In the genomic region with DNA sequence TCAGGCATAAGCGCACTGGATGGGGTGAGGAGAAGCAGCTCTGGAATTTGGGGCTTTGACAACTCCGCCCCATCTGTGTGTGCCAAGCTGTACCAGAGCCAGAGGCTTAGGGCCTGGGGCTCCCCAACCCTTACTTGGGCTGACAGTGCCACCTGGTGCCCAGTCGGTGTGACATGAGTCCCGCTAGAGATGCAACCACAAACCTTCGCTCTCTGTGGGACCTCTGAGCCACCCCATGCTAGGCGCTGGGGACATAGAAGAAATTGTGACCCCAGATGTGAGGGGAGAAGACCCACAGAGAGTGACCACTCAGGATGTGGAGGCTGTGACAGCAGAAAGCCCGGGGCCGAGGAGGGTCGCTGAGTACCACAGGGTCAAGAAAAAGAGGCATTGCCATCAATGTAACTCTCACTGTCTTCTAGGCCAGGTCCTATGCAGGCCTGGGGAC, we compare ENCODE assay signal across 8 cellular contexts. TPM values are rescaled to one million over a fixed set of nuclear protein-coding genes. Genes with fewer than 3 reads are reported as not detected.
DNase-seq lines count a peak whose midpoint lies in the region; ATAC-seq and TF ChIP-seq lines count a peak whose summit lies in the region.

No MANE protein-coding gene starts in this region.

- no peak overlapping the region for H3K4me3 ChIP-seq in SJCRH30
- no peak overlapping the region for H3K4me3 ChIP-seq in parathyroid adenoma (ENCODE audit: low read depth, low read length)
- H3K4me3 ChIP-seq in thyroid gland (replicated peaks in 1 of 3): no peak overlapping the region

- H3K27me3 ChIP-seq in SJCRH30: no peaks in the 10 kb centered on the region
- H3K27me3 ChIP-seq in parathyroid adenoma (ENCODE audit: control insufficient read depth, insufficient read depth, low read length): no peaks in the 10 kb centered on the region
- H3K27me3 ChIP-seq in thyroid gland: no peaks in the 10 kb centered on the region

- H3K9me3 ChIP-seq in SJCRH30 (replicated peaks): no peaks in the 10 kb centered on the region
- no peaks in the 10 kb centered on the region for H3K9me3 ChIP-seq in parathyroid adenoma (ENCODE audit: control insufficient read depth, low read length)
- H3K9me3 ChIP-seq in thyroid gland: no peaks in the 10 kb centered on the region

- H3K79me2 ChIP-seq in parathyroid adenoma: no peaks in the 10 kb centered on the region

- no peak for TF ChIP-seq POLR2A in thyroid gland (IDR thresholded peaks at IDR 0.05)

- H3K4me2 ChIP-seq in parathyroid adenoma (ENCODE audit: low read length): no peak overlapping the region

- H3K27ac ChIP-seq in C4-2B (no peak overlapping the region), SJCRH30 (no peak overlapping the region), parathyroid adenoma (peak overlapping the region; percentile 19), thyroid gland (peak overlapping the region in 1 of 3 donors; percentile 50)

- in situ Hi-C loops in KBM-7 (cut with MboI; ENCODE audit: low pct_unique_long_range_greater_than_20kb, low sequenced_read_pairs): no loop called here

- H3K36me3 ChIP-seq in SJCRH30: no peaks in the 10 kb centered on the region
- H3K36me3 ChIP-seq in parathyroid adenoma (ENCODE audit: control insufficient read depth, insufficient read depth, low read length): no peaks in the 10 kb centered on the region
- no peaks in the 10 kb centered on the region for H3K36me3 ChIP-seq in thyroid gland

- peak; percentile 80 for DNase-seq in KBM-7
- peak; percentile 79 to 87 for DNase-seq in SJCRH30
- peak; percentile 60 for DNase-seq in activated gamma-delta T cell treated with anti-CD3 and anti-CD28 coated beads, Interleukin-2, amount 50 U/mL, for 16 hours (ENCODE audit: low read depth)
- DNase-seq in germinal center (ENCODE audit: low spot score): peak; percentile 92
- DNase-seq in thyroid gland: peak; percentile 83 to 87

- H3K4me1 ChIP-seq in SJCRH30 (no peaks in the 10 kb centered on the region), parathyroid adenoma (no peaks in the 10 kb centered on the region), thyroid gland (peaks cover 9 to 30% of the 10 kb centered on the region in 2 donors)

- intact Hi-C loops in thyroid gland (cut with DNase I): loop anchor here (10.0 kb wide), 1 partner anchor 253 kb away; no protein-coding TSS in a partner anchor

- 18 to 29% methylated on average over 9 of the region's 9 CpGs for WGBS in thyroid gland, 2 donors

- peak overlapping the region; percentile 28 for H2AFZ ChIP-seq in parathyroid adenoma

- H3K9ac ChIP-seq in parathyroid adenoma: no peak overlapping the region

- peak; percentile 83 for ATAC-seq in GM19452 (IDR thresholded peaks at IDR 0.05; ENCODE audit: unreplicated experiment)

- TF ChIP-seq CTCF in C4-2B (conservative IDR thresholded peaks at IDR 0.05) (peak; percentile 83), parathyroid adenoma (IDR thresholded peaks at IDR 0.05) (peak; percentile 67), thyroid gland (IDR thresholded peaks at IDR 0.05) (peak; percentile 43 to 96 (median 83))

RNA-seq across cellular contexts. Expression of gene FCHSD2, which starts 36.0 kb away (rescaled TPM):
- 8.9 and 9.8 TPM in 2 replicates for total RNA-seq in SJCRH30 (2014; rRNA removed; shearing (Covaris generic))
- 10 to 100 TPM; 13.5 to 21.7 (median 16.9) TPM for total RNA-seq in thyroid gland

RNA-seq across cellular contexts. Expression of gene P2RY2, which starts 40.0 kb away (rescaled TPM):
- not detected in 2 replicates for total RNA-seq in SJCRH30 (2014; rRNA removed; shearing (Covaris generic))
- 10 to 100 TPM; 29.3 to 38.1 (median 37.7) TPM for total RNA-seq in thyroid gland

Comparison
In these comparisons a context has a peak if more than half of its experiments do, and no peak if none do; other contexts are left out.
1. RNA of gene P2RY2, which starts 40.0 kb away (total RNA-seq): 29.3 to 38.1 TPM in thyroid gland; not detected in SJCRH30; every median in the first group is over 10 times any median in the second.
2. Peak in every context shown above with its lines, with median percentiles within 50 percentile points of each other: CTCF ChIP-seq and DNase-seq.